ENCODE assay signal across 28 cellular contexts in the genomic region with DNA sequence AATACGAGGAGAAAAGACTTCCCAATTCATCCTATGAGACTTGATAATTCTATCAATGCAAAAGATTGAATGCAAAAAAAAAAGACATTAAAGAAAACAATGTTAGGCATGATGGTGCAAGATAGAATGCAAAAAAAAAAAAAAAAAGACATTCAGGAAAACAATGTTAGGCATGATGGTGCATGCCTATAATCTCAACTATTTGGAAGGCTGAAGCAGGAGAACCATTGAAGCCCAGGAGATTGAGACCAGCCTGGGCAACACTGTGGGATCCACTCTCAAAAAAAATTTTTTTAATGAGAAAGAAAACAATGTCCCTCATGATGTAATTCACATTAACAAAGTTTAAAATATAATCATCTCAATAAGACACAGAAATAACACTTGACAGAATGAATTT.
"Had no signal": no experiment of that assay in that cellular context is flagged by ENCODE, and none has a peak within 500 bp of the region (broad histone marks: within the 10 kb centered on the region; RNA-seq: fewer than 3 reads in every experiment).

No MANE protein-coding gene starts in this region.

- H3K27me3 ChIP-seq: esophagus squamous epithelium, neutrophil, right lobe of liver, tibial nerve, upper lobe of left lung had no signal

- H3K27ac ChIP-seq: esophagus squamous epithelium, lower lobe of right lung, neutrophil, parathyroid adenoma, right lobe of liver, thoracic aorta, tibial nerve, upper lobe of left lung had no signal

- H3K36me3 ChIP-seq: neutrophil, right lobe of liver had no signal

- H3K9ac ChIP-seq: parathyroid adenoma had no signal

- H3K9me3 Mint-ChIP-seq: natural killer cell treated with Interleukin-12 subunit alpha and Interleukin-12 subunit beta and Interleukin-15 and Interleukin-18, amount 100 ng/mL, for 72 hours had no signal

- DNase-seq: effector CD8-positive, alpha-beta T cell; endodermal cell; erythroblast; esophagus squamous epithelium; hypothalamus; immature natural killer cell; islet precursor cell; left ventricle myocardium superior; lower lobe of right lung; mesenchymal stem cell; mucosa of descending colon; naive B cell; right lobe of liver; small intestine; stimulated activated CD4-positive, alpha-beta T cell treated with anti-CD3 and anti-CD28 coated beads, Interleukin-15, amount 100 ng/mL, for 24 hours; stimulated activated CD4-positive, alpha-beta T cell treated with anti-CD3 and anti-CD28 coated beads, Interleukin-2, amount 100 ng/mL, for 48 hours; stimulated activated naive B cell treated with anti-CD40 and anti-IgM and Interleukin-4, amounts not matched to agents 10 μg/mL and 1 μg/mL and 100 μg/mL, for 72 hours had no signal

- H2AFZ ChIP-seq: parathyroid adenoma had no signal

- H3K9me3 ChIP-seq: esophagus squamous epithelium, lower lobe of right lung, mucosa of descending colon, neutrophil, right lobe of liver, thoracic aorta had no signal

- H3K4me1 ChIP-seq: esophagus squamous epithelium, lower lobe of right lung, parathyroid adenoma, right lobe of liver, upper lobe of left lung had no signal

- H3K27ac Mint-ChIP-seq: dendritic cell treated with granulocyte-macrophage colony-stimulating factor and Interleukin-4, amounts not matched to agents 40 ng/mL and 50 ng/mL, for 4 days; endodermal cell; immature natural killer cell; mesothelial cell of epicardium; natural killer cell treated with Interleukin-12 subunit alpha and Interleukin-12 subunit beta and Interleukin-15 and Interleukin-18, amount 100 ng/mL, for 72 hours; progenitor cell of endocrine pancreas; stimulated activated naive B cell treated with anti-CD40 and anti-IgM and Interleukin-4, amounts not matched to agents 10 μg/mL and 1 μg/mL and 100 μg/mL, for 72 hours; stimulated activated naive CD8-positive, alpha-beta T cell treated with anti-CD3 and anti-CD28 coated beads, Interleukin-15, Interleukin-2, amounts not matched to agents 100 ng/mL and 50 ng/mL, for 24 hours had no signal

- ATAC-seq: left ventricle myocardium superior; lower lobe of right lung; mucosa of descending colon; natural killer cell treated with Interleukin-12 subunit alpha and Interleukin-12 subunit beta and Interleukin-15 and Interleukin-18, amount 100 ng/mL, for 72 hours; right lobe of liver; stimulated activated naive B cell treated with anti-CD40 and anti-IgM and Interleukin-4, amounts not matched to agents 10 μg/mL and 1 μg/mL and 100 μg/mL, for 72 hours had no signal

- H3K4me3 ChIP-seq: esophagus squamous epithelium, lower lobe of right lung, mucosa of descending colon, right lobe of liver, thoracic aorta, tibial nerve, upper lobe of left lung had no signal

- H3K4me1 Mint-ChIP-seq: endodermal cell, neural crest cell had no signal

- H3K27me3 Mint-ChIP-seq: dendritic cell treated with granulocyte-macrophage colony-stimulating factor and Interleukin-4, amounts not matched to agents 40 ng/mL and 50 ng/mL, for 4 days; naive B cell; natural killer cell treated with Interleukin-12 subunit alpha and Interleukin-12 subunit beta and Interleukin-15 and Interleukin-18, amount 100 ng/mL, for 72 hours; progenitor cell of endocrine pancreas; stimulated activated naive B cell treated with anti-CD40 and anti-IgM and Interleukin-4, amounts not matched to agents 10 μg/mL and 1 μg/mL and 100 μg/mL, for 72 hours; stimulated activated naive CD8-positive, alpha-beta T cell treated with anti-CD3 and anti-CD28 coated beads, Interleukin-15, Interleukin-2, amounts not matched to agents 100 ng/mL and 50 ng/mL, for 24 hours had no signal

- H3K4me3 Mint-ChIP-seq: dendritic cell treated with granulocyte-macrophage colony-stimulating factor and Interleukin-4, amounts not matched to agents 40 ng/mL and 50 ng/mL, for 4 days; endodermal cell; immature natural killer cell; mesothelial cell of epicardium; naive B cell; natural killer cell treated with Interleukin-12 subunit alpha and Interleukin-12 subunit beta and Interleukin-15 and Interleukin-18, amount 100 ng/mL, for 72 hours; neural crest cell; stimulated activated naive B cell treated with anti-CD40 and anti-IgM and Interleukin-4, amounts not matched to agents 10 μg/mL and 1 μg/mL and 100 μg/mL, for 72 hours; stimulated activated naive CD8-positive, alpha-beta T cell treated with anti-CD3 and anti-CD28 coated beads, Interleukin-15, Interleukin-2, amounts not matched to agents 100 ng/mL and 50 ng/mL, for 24 hours had no signal
